Comparison of ENCODE assay signal across 8 cellular contexts in the genomic region with DNA sequence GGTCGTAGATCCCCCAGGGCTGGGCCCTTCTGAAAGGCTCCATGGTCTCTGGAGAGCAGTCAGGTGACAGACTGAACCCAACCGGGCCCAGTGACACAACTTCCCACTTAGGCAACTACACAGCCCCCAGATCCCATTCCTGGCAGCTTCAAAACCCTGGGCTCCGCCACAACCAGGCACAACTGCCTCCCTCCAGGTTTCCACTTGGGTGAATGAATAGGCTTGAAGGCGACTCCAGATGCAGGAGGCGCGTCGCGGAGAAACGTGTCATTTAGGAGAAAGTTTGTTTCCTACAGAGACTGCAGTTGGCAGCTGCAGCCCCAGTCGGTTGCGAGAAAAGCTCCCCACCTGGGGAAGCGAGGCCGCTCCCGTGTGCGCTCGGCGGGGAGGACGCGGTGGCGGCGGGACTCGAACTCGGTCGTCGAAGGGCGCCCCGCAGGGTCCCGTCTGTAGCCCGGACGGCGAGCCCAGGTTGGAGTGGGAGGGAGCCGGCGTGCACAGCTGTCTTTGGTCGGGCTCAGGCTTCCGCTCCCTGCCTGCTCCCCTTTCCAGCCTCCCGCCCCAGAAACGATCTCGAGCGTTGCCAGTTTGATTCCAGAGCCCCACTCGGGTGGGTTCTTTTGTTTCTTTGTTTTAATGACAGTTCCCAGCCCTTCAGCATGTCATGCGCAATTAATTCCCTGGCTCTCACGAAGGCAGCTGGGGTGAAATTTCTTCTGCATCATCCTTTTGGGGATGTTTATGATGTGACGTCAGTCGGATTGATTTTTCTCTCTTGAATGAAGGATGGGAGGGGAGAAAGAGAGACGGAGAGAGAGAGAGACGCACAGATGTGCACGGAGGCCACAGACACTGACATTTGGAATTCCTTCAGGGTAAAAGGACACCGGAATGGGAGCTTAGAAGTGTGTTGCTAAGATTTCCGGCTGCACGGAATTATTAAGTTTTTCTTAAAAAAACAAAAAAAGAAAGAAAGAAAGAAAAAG. TPM values are rescaled to one million over a fixed set of nuclear protein-coding genes. Genes with fewer than 3 reads are reported as not detected.
DNase-seq lines count a peak whose midpoint lies in the region; ATAC-seq and TF ChIP-seq lines count a peak whose summit lies in the region.

No MANE protein-coding gene starts in this region.

- in situ Hi-C loops in gastrocnemius medialis (cut with MboI; ENCODE audit: low sequenced_read_pairs in 4 of 4), result no loop called here

- peak overlapping the region in 1 of 3 donors; percentile 36 for H3K27ac Mint-ChIP-seq in CD4-positive, CD25-positive, alpha-beta regulatory T cell

- no peaks in the 10 kb centered on the region for H3K36me3 Mint-ChIP-seq in CD4-positive, CD25-positive, alpha-beta regulatory T cell

- ATAC-seq in CD4-positive, CD25-positive, alpha-beta regulatory T cell (ENCODE audit: low read depth in 2 of 2), result no peak
- ATAC-seq in gastrocnemius medialis, result peak in 1 of 2 donors; percentile 42

- H3K4me3 ChIP-seq in CD4-positive, CD25-positive, alpha-beta regulatory T cell (ENCODE audit: low read depth, low read length), result no peak overlapping the region
- H3K4me3 ChIP-seq in iPS-18a (ENCODE audit: low read length) (peak overlapping the region; percentile 90), gastrocnemius medialis (peak overlapping the region; percentile 49 to 56 (median 52))

- DNase-seq in CD4-positive, CD25-positive, alpha-beta regulatory T cell, result no peak
- peak; percentile 73 for DNase-seq in NCI-H2107 treated with DMSO at 0.1 percent for 48 hours (lab: John Stamatoyannopoulos, UW; ENCODE audit: unreplicated experiment)
- DNase-seq in brain pericyte (ENCODE audit: low read depth, low spot score), result peak; percentile 75
- peak in 1 of 2 donors; percentile 11 for DNase-seq in gastrocnemius medialis
- DNase-seq in NCI-H2171 treated with DMSO at 0.1 percent for 48 hours (lab: John Stamatoyannopoulos, UW), result no peak
- no peak for DNase-seq in A172 (ENCODE audit: low spot score)
- DNase-seq in GM19240 (ENCODE audit: insufficient read length, low spot score), result no peak

- no peaks in the 10 kb centered on the region for H3K9me3 ChIP-seq in CD4-positive, CD25-positive, alpha-beta regulatory T cell (ENCODE audit: control insufficient read depth in 2 of 2, low read length in 2 of 2)
- H3K9me3 ChIP-seq in iPS-18a (ENCODE audit: control insufficient read depth, low read depth, low read length) (no peaks in the 10 kb centered on the region), gastrocnemius medialis (no peaks in the 10 kb centered on the region)

- H3K4me1 Mint-ChIP-seq in CD4-positive, CD25-positive, alpha-beta regulatory T cell, result peaks cover 0 to 15% (median 5%) of the 10 kb centered on the region in 4 donors

- H3K4me3 Mint-ChIP-seq in CD4-positive, CD25-positive, alpha-beta regulatory T cell, result peak overlapping the region in 3 of 4 donors; percentile 43 to 83 (median 79)

- no peaks in the 10 kb centered on the region for H3K36me3 ChIP-seq in CD4-positive, CD25-positive, alpha-beta regulatory T cell (ENCODE audit: control insufficient read depth, insufficient read depth, low read length)
- H3K36me3 ChIP-seq in iPS-18a (ENCODE audit: control insufficient read depth, low read depth, low read length) (no peaks in the 10 kb centered on the region), gastrocnemius medialis (no peaks in the 10 kb centered on the region)

- intact Hi-C loops in gastrocnemius medialis (cut with DNase I; ENCODE audit: low total_unique reads), result loop anchor here (10.0 kb wide), 1 partner anchor 172 kb away; no protein-coding TSS in a partner anchor

- H3K4me1 ChIP-seq in CD4-positive, CD25-positive, alpha-beta regulatory T cell (ENCODE audit: control insufficient read depth, insufficient read depth, low read length, poor library complexity, severe bottlenecking), result peaks cover 9% of the 10 kb centered on the region
- H3K4me1 ChIP-seq in iPS-18a (ENCODE audit: control insufficient read depth, low read depth, low read length) (peaks cover 16% of the 10 kb centered on the region), gastrocnemius medialis (no peaks in the 10 kb centered on the region)

- H3K27me3 ChIP-seq in CD4-positive, CD25-positive, alpha-beta regulatory T cell (ENCODE audit: control insufficient read depth, insufficient read depth, low read length), result peaks cover 22% of the 10 kb centered on the region
- H3K27me3 ChIP-seq in iPS-18a (ENCODE audit: control insufficient read depth, insufficient read depth, low read length), result peaks cover 31% of the 10 kb centered on the region
- peaks cover 0 to 11% (median 10%) of the 10 kb centered on the region in 3 donors for H3K27me3 ChIP-seq in gastrocnemius medialis

- H3K27me3 Mint-ChIP-seq in CD4-positive, CD25-positive, alpha-beta regulatory T cell, result peaks cover 63% of the 10 kb centered on the region

- TF ChIP-seq CTCF in gastrocnemius medialis (IDR thresholded peaks at IDR 0.05 in 4 of 5, conservative IDR thresholded peaks at IDR 0.05 in 1 of 5), result no peak

- H3K9ac ChIP-seq in iPS-18a (ENCODE audit: low read length), result peak overlapping the region; percentile 44

- H3K27ac ChIP-seq in CD4-positive, CD25-positive, alpha-beta regulatory T cell (ENCODE audit: insufficient read depth, low read length, poor library complexity, severe bottlenecking), result no peak overlapping the region
- no peak overlapping the region for H3K27ac ChIP-seq in iPS-18a (ENCODE audit: low read length)
- H3K27ac ChIP-seq in gastrocnemius medialis, result peak overlapping the region; percentile 64 to 78 (median 74)

- TF ChIP-seq POLR2A in gastrocnemius medialis (IDR thresholded peaks at IDR 0.05), result no peak

- H3K9me3 Mint-ChIP-seq in CD4-positive, CD25-positive, alpha-beta regulatory T cell, result peaks cover 0 to 2% (median 0%) of the 10 kb centered on the region in 7 donors

RNA-seq across cellular contexts. Expression of gene SGIP1, which starts 0.9 kb away (rescaled TPM):
- not detected for total RNA-seq in CD4-positive, CD25-positive, alpha-beta regulatory T cell
- polyA plus RNA-seq in CD4-positive, CD25-positive, alpha-beta regulatory T cell, result not detected
- 1 to 10 TPM; 2.5 to 7.1 (median 2.9) TPM for total RNA-seq in gastrocnemius medialis
- total RNA-seq in A172 (2014; rRNA removed; shearing (Covaris generic)), result 0.34 TPM in 1 of 2 replicates, not detected in the other

Comparison
In these comparisons a context has a peak if more than half of its experiments do, and no peak if none do; other contexts are left out.
1. DNase-seq: peak in NCI-H2107 treated with DMSO at 0.1 percent for 48 hours (single experiment) and brain pericyte (single experiment); none in CD4-positive, CD25-positive, alpha-beta regulatory T cell (0 of 3), NCI-H2171 treated with DMSO at 0.1 percent for 48 hours (single experiment), A172 (single experiment) and GM19240 (single experiment).
2. H3K27ac ChIP-seq: peak in gastrocnemius medialis (4 of 4); none in CD4-positive, CD25-positive, alpha-beta regulatory T cell (single experiment) and iPS-18a (single experiment).